ENCODE assay signal across 23 cellular contexts in the genomic region with DNA sequence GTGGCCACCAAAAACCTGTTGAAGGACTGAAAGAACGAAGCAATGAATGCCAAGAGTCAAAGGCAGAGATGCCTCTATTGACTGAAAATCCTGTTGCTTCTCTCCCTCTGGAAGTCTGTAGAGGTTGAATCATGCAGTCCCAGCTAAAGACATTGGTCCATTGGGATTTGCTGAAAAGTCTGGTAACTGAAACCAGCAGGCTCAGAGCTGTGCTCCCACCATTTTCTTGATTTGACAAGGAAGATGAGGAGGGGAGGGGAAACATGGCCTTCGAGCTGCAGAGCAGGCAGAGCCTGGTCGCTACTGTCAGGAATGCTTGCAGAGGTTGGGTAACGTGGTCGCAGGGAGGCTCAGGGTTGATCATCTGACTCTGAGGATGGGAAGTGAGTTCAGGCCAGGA.
"Had no signal": no experiment of that assay in that cellular context is flagged by ENCODE, and none has a peak within 500 bp of the region (broad histone marks: within the 10 kb centered on the region; RNA-seq: fewer than 3 reads in every experiment).

No MANE protein-coding gene starts in this region.

- DNase-seq: activated CD4-positive, alpha-beta memory T cell treated with anti-CD3 and anti-CD28 coated beads for 36 hours; activated CD4-positive, alpha-beta T cell treated with anti-CD3 and anti-CD28 coated beads, Interleukin-2, amount 10 ng/mL, durations not matched to agents 24 days and 14 days; activated CD8-positive, alpha-beta memory T cell treated with anti-CD3 and anti-CD28 coated beads, Interleukin-2, amount 50 U/mL, for 4 hours; activated gamma-delta T cell treated with Interleukin-2 at 50 U/mL for 16 hours; activated naive CD8-positive, alpha-beta T cell treated with anti-CD3 and anti-CD28 coated beads, Interleukin-2, amount 50 U/mL, for 24 hours; activated T-cell treated with anti-CD3 and anti-CD28 coated beads, Interleukin-2, amount 50 U/mL, for 1 hour; amygdala; caudate nucleus; cortex of kidney; foreskin melanocyte; left ventricle myocardium inferior; pancreas; retina; sigmoid colon; stimulated activated CD4-positive, alpha-beta T cell treated with anti-CD3 and anti-CD28 coated beads, Interleukin-15, amount 100 ng/mL, for 24 hours; stimulated activated naive CD4-positive, alpha-beta T cell treated with Interleukin-2 at 50 U/mL for 16 hours; T-helper 9 cell; uterus; WERI-Rb-1 had no signal

- H3K36me3 ChIP-seq: pancreas, prostate gland, uterus, WERI-Rb-1 had no signal

- H3K4me1 ChIP-seq: pancreas, prostate gland, uterus had no signal

- H3K27ac ChIP-seq: pancreas, prostate gland, uterus, WERI-Rb-1 had no signal

- H3K27me3 ChIP-seq: pancreas, sigmoid colon, uterus had no signal

- H3K4me3 ChIP-seq: left ventricle myocardium inferior, lung, pancreas, prostate gland, sigmoid colon, uterus had no signal

- H3K9me3 ChIP-seq: left ventricle myocardium inferior, pancreas, prostate gland, sigmoid colon, uterus had no signal

- FAIRE-seq: endothelial cell of umbilical vein, pancreas, TTC549 had no signal
